Comparison of ENCODE assay signal across 26 cellular contexts in genomic region chr19:17812099-17812498, GRCh38. TPM values are rescaled to one million over a fixed set of nuclear protein-coding genes. Genes with fewer than 3 reads are reported as not detected.
DNase-seq lines count a peak whose midpoint lies in the region; ATAC-seq and TF ChIP-seq lines count a peak whose summit lies in the region.
"Had no signal": no experiment of that assay in that cellular context is flagged by ENCODE, and none has a peak within 500 bp of the region (broad histone marks: within the 10 kb centered on the region; RNA-seq: fewer than 3 reads in every experiment).

No MANE protein-coding gene starts in this region.

- no peak for TF ChIP-seq EP300 in SK-N-SH (IDR thresholded peaks at IDR 0.05; ENCODE audit: borderline replicate concordance in 1 of 2, low read depth in 1 of 2, low read length in 1 of 2)

- H2BK15ac ChIP-seq in neuronal stem cell (ENCODE audit: low read length), result no peak overlapping the region

- no peaks in the 10 kb centered on the region for H4K20me1 ChIP-seq in SK-N-SH (ENCODE audit: insufficient read depth)
- H4K20me1 ChIP-seq: BLaER1 had no signal

- peak overlapping the region; percentile 33 for H3K27ac Mint-ChIP-seq in activated T-helper 17 cell treated with anti-CD3 and anti-CD28 coated beads, Interleukin-2, amount 50 U/mL, for 72 hours
- no peak overlapping the region for H3K27ac Mint-ChIP-seq in osteocyte (ENCODE audit: unreplicated experiment)
- H3K27ac Mint-ChIP-seq: CD4-positive, CD25-positive, alpha-beta regulatory T cell had no signal

- no peak for DNase-seq in SK-N-SH
- DNase-seq in neuronal stem cell (ENCODE audit: low spot score), result no peak
- DNase-seq in NCI-H1105 treated with DMSO at 0.1 percent for 48 hours (lab: John Stamatoyannopoulos, UW), result no peak
- no peak for DNase-seq in GF-D8 (lab: John Stamatoyannopoulos, UW)
- no peak for DNase-seq in osteocyte (ENCODE audit: extremely low spot score, unreplicated experiment)
- DNase-seq: ACHN; BE2C; C1 segment of cervical spinal cord; CD4-positive, alpha-beta memory T cell; CD4-positive, CD25-positive, alpha-beta regulatory T cell; CD8-positive, alpha-beta memory T cell; COR-L47; DMS 273 treated with DMSO at 0.1 percent for 48 hours; DMS153; DMS53; DMS79; DND-41 had no signal

- no peaks in the 10 kb centered on the region for H3K4me1 Mint-ChIP-seq in activated T-helper 17 cell treated with anti-CD3 and anti-CD28 coated beads, Interleukin-2, amount 50 U/mL, for 72 hours
- no peaks in the 10 kb centered on the region for H3K4me1 Mint-ChIP-seq in osteocyte (ENCODE audit: unreplicated experiment)

- no peaks in the 10 kb centered on the region for H3K79me2 ChIP-seq in SK-N-SH (ENCODE audit: insufficient read depth)

- CTCF ChIA-PET in SK-N-SH (lab: Yijun Ruan, JAX), result interaction anchor here (0.6 kb wide), 1 partner anchor 10 kb away, joined by 3 read pairs; no protein-coding TSS in a partner anchor

- H3K4ac ChIP-seq in neuronal stem cell (ENCODE audit: low read length), result no peak overlapping the region

- no peaks in the 10 kb centered on the region for H3K36me3 ChIP-seq in SK-N-SH (replicated peaks in 1 of 2; ENCODE audit: control insufficient read depth in 1 of 2, insufficient read depth in 2 of 2, low read length in 1 of 2)
- H3K36me3 ChIP-seq in neuronal stem cell (replicated peaks in 1 of 2; ENCODE audit: control insufficient read depth in 2 of 2, insufficient read depth in 2 of 2, low read length in 2 of 2), result no peaks in the 10 kb centered on the region
- H3K36me3 ChIP-seq: BE2C, BLaER1 had no signal

- no peak overlapping the region for H3K14ac ChIP-seq in neuronal stem cell (ENCODE audit: low read length)

- H2BK5ac ChIP-seq in neuronal stem cell (ENCODE audit: low read length), result no peak overlapping the region

- H4K91ac ChIP-seq in neuronal stem cell (ENCODE audit: low read depth, low read length, poor library complexity), result no peak overlapping the region

- H3K18ac ChIP-seq in neuronal stem cell (ENCODE audit: low read length), result peak overlapping the region; percentile 67

- no peak for ATAC-seq in SK-N-SH treated with all-trans-retinoic acid at 6 μM for 48 hours
- ATAC-seq in activated T-helper 17 cell treated with anti-CD3 and anti-CD28 coated beads, Interleukin-2, amount 50 U/mL, for 72 hours (replicated peaks), result no peak

- no peak overlapping the region for H3K9ac ChIP-seq in SK-N-SH
- no peak overlapping the region for H3K9ac ChIP-seq in neuronal stem cell (ENCODE audit: low read depth, low read length, poor library complexity)
- H3K9ac ChIP-seq: BLaER1 had no signal

- H3K4me3 ChIP-seq in SK-N-SH (ENCODE audit: low read depth in 2 of 2, low read length in 1 of 2) (no peak overlapping the region), neuronal stem cell (ENCODE audit: low read length in 2 of 2) (no peak overlapping the region)
- H3K4me3 ChIP-seq: BLaER1 had no signal

- no peak overlapping the region for H3K27ac ChIP-seq in SK-N-SH (ENCODE audit: low read depth in 2 of 2, low read length in 1 of 2)
- H3K27ac ChIP-seq in neuronal stem cell (replicated peaks; ENCODE audit: low read length), result no peak overlapping the region
- H3K27ac ChIP-seq: 22Rv1, BLaER1 had no signal

- no peaks in the 10 kb centered on the region for H3K4me1 ChIP-seq in SK-N-SH (ENCODE audit: control insufficient read depth in 1 of 2, insufficient read depth in 2 of 2, low read depth in 1 of 2, low read length in 1 of 2)
- H3K4me1 ChIP-seq in neuronal stem cell (ENCODE audit: control insufficient read depth in 2 of 2, insufficient read depth in 1 of 2, low read depth in 1 of 2, low read length in 2 of 2), result no peaks in the 10 kb centered on the region
- H3K4me1 ChIP-seq: BE2C, BLaER1 had no signal

- no peaks in the 10 kb centered on the region for H3F3A ChIP-seq in SK-N-SH (replicated peaks; ENCODE audit: insufficient read depth)

- no peaks in the 10 kb centered on the region for H3K9me3 ChIP-seq in SK-N-SH
- no peaks in the 10 kb centered on the region for H3K9me3 ChIP-seq in neuronal stem cell (replicated peaks in 1 of 2; ENCODE audit: control insufficient read depth in 2 of 2, insufficient read depth in 1 of 2, low read depth in 1 of 2, low read length in 2 of 2)
- H3K9me3 ChIP-seq: BE2C, BLaER1 had no signal

- H2AFZ ChIP-seq in SK-N-SH (ENCODE audit: low read depth) (no peak overlapping the region), neuronal stem cell (ENCODE audit: low read length) (no peak overlapping the region)

- TF ChIP-seq CTCF in SK-N-SH (IDR thresholded peaks at IDR 0.05) (no peak), osteocyte (IDR thresholded peaks at IDR 0.05) (no peak)

- peaks cover 5% of the 10 kb centered on the region for H3K36me3 Mint-ChIP-seq in activated T-helper 17 cell treated with anti-CD3 and anti-CD28 coated beads, Interleukin-2, amount 50 U/mL, for 72 hours (ENCODE audit: low read depth)
- no peaks in the 10 kb centered on the region for H3K36me3 Mint-ChIP-seq in osteocyte (ENCODE audit: unreplicated experiment)
- H3K36me3 Mint-ChIP-seq: CD14-positive monocyte; CD4-positive, CD25-positive, alpha-beta regulatory T cell; CD8-positive, alpha-beta memory T cell had no signal

- no peak for TF ChIP-seq RAD21 in SK-N-SH (IDR thresholded peaks at IDR 0.05; ENCODE audit: low read length)

- no peaks in the 10 kb centered on the region for H3K9me3 Mint-ChIP-seq in activated T-helper 17 cell treated with anti-CD3 and anti-CD28 coated beads, Interleukin-2, amount 50 U/mL, for 72 hours
- no peaks in the 10 kb centered on the region for H3K9me3 Mint-ChIP-seq in osteocyte (ENCODE audit: unreplicated experiment)
- H3K9me3 Mint-ChIP-seq: CD4-positive, alpha-beta memory T cell; CD4-positive, CD25-positive, alpha-beta regulatory T cell; CD8-positive, alpha-beta memory T cell had no signal

- H3K79me1 ChIP-seq in neuronal stem cell (ENCODE audit: low read depth, low read length), result no peaks in the 10 kb centered on the region

- no peak overlapping the region for H3K23ac ChIP-seq in neuronal stem cell (ENCODE audit: low read depth, low read length, poor library complexity)

- POLR2A ChIA-PET in SK-N-SH (lab: Yijun Ruan, JAX), result no interaction called here

- H3K27me3 Mint-ChIP-seq in activated T-helper 17 cell treated with anti-CD3 and anti-CD28 coated beads, Interleukin-2, amount 50 U/mL, for 72 hours, result no peaks in the 10 kb centered on the region
- peaks cover 16% of the 10 kb centered on the region for H3K27me3 Mint-ChIP-seq in osteocyte (ENCODE audit: unreplicated experiment)
- H3K27me3 Mint-ChIP-seq: CD4-positive, alpha-beta memory T cell had no signal

- H3K27me3 ChIP-seq in SK-N-SH (ENCODE audit: insufficient read depth) (no peaks in the 10 kb centered on the region), neuronal stem cell (ENCODE audit: control insufficient read depth in 3 of 3, insufficient read depth in 3 of 3, low read depth in 1 of 3, low read length in 3 of 3) (peaks cover 0 to 12% (median 1%) of the 10 kb centered on the region in 3 experiments)
- H3K27me3 ChIP-seq: BE2C had no signal

- H3K4me3 Mint-ChIP-seq in activated T-helper 17 cell treated with anti-CD3 and anti-CD28 coated beads, Interleukin-2, amount 50 U/mL, for 72 hours, result no peak overlapping the region
- no peak overlapping the region for H3K4me3 Mint-ChIP-seq in osteocyte (ENCODE audit: unreplicated experiment)
- H3K4me3 Mint-ChIP-seq: CD14-positive monocyte; CD4-positive, alpha-beta memory T cell; CD8-positive, alpha-beta memory T cell had no signal

- no peak overlapping the region for H2BK12ac ChIP-seq in neuronal stem cell (ENCODE audit: low read length)

- H3K9me2 ChIP-seq in SK-N-SH, result no peaks in the 10 kb centered on the region

- no peak overlapping the region for H2BK120ac ChIP-seq in neuronal stem cell (ENCODE audit: low read depth, low read length)

- 48% methylated on average over 4 of the region's 5 CpGs for WGBS in SK-N-SH (ENCODE audit: low lambda C conversion rate)
- WGBS in neuronal stem cell (ENCODE audit: extremely low coverage in 2 of 2, insufficient read length in 2 of 2, insufficient replicate concordance in 1 of 2), 2 donors, result no CpG with 5 or more reads among the region's 5 CpGs

- H3K4me2 ChIP-seq in SK-N-SH (no peak overlapping the region), neuronal stem cell (ENCODE audit: insufficient read depth, low read length, poor library complexity, severe bottlenecking) (no peak overlapping the region)
- H3K4me2 ChIP-seq: BLaER1 had no signal

- no peak overlapping the region for H2AK5ac ChIP-seq in neuronal stem cell (ENCODE audit: low read depth, low read length)

- H4K8ac ChIP-seq in neuronal stem cell (ENCODE audit: low read depth, low read length), result no peak overlapping the region

RNA-seq across cellular contexts. Expression of gene INSL3, which starts 9.2 kb away (rescaled TPM):
- polyA plus RNA-seq in SK-N-SH (2012; rRNA removed), result 0.21 and 0.65 TPM in 2 replicates
- 0.17 and 0.37 TPM in 2 replicates for polyA plus RNA-seq in SK-N-SH (2012; cell fraction: cytosol; rRNA removed)
- polyA plus RNA-seq in SK-N-SH (2012; cell fraction: nucleus; rRNA removed), result 0.49 and 0.58 TPM in 2 replicates
- total RNA-seq in activated T-helper 17 cell treated with anti-CD3 and anti-CD28 coated beads, Interleukin-2, amount 50 U/mL, for 72 hours, result 1 to 10 TPM; 7.6 to 8.3 TPM
- polyA plus RNA-seq in neuronal stem cell (2013, experiment 1 of 2), result 2.2 TPM
- polyA plus RNA-seq in neuronal stem cell (2013, experiment 2 of 2), result 1.8 TPM
- total RNA-seq in osteocyte, result not detected in 2 replicates
- total RNA-seq: A172, A673, Daoy had no signal
- polyA plus RNA-seq: AG04450 had no signal

RNA-seq across cellular contexts. Expression of gene B3GNT3, which starts 17.2 kb away (rescaled TPM):
- polyA plus RNA-seq in SK-N-SH (2012; rRNA removed), result not detected in 2 replicates
- polyA plus RNA-seq in SK-N-SH (2012; cell fraction: cytosol; rRNA removed), result not detected in 2 replicates
- polyA plus RNA-seq in SK-N-SH (2012; cell fraction: nucleus; rRNA removed), result 0.05 TPM in 1 of 2 replicates, not detected in the other
- total RNA-seq in activated T-helper 17 cell treated with anti-CD3 and anti-CD28 coated beads, Interleukin-2, amount 50 U/mL, for 72 hours, result 1 to 10 TPM in 1 of 2 donors, not detected in 1; 1.2 TPM
- polyA plus RNA-seq in neuronal stem cell (2013, experiment 1 of 2), result 0.03 TPM
- polyA plus RNA-seq in neuronal stem cell (2013, experiment 2 of 2), result not detected
- total RNA-seq in osteocyte, result not detected in 2 replicates
- total RNA-seq: A172; A673; CD4-positive, alpha-beta memory T cell; CD8-positive, alpha-beta memory T cell had no signal
- polyA plus RNA-seq: AG04450; CD14-positive monocyte; CD8-positive, alpha-beta memory T cell had no signal

RNA-seq across cellular contexts. Expression of gene JAK3, which starts 35.7 kb away (rescaled TPM):
- polyA plus RNA-seq in SK-N-SH (2012; rRNA removed), result 1.3 and 2.0 TPM in 2 replicates
- polyA plus RNA-seq in SK-N-SH (2012; cell fraction: cytosol; rRNA removed), result 0.67 and 0.71 TPM in 2 replicates
- polyA plus RNA-seq in SK-N-SH (2012; cell fraction: nucleus; rRNA removed), result 6.4 and 7.2 TPM in 2 replicates
- total RNA-seq in activated T-helper 17 cell treated with anti-CD3 and anti-CD28 coated beads, Interleukin-2, amount 50 U/mL, for 72 hours, result 100 to 1,000 TPM; 186 to 250 TPM
- polyA plus RNA-seq in neuronal stem cell (2013, experiment 1 of 2), result 3.2 TPM
- polyA plus RNA-seq in neuronal stem cell (2013, experiment 2 of 2), result 3.3 TPM
- total RNA-seq in osteocyte, result 1.6 and 1.8 TPM in 2 replicates

RNA-seq across cellular contexts. Expression of gene RPL18A, which starts 47.6 kb away (rescaled TPM):
- 2,138 and 2,695 TPM in 2 replicates for polyA plus RNA-seq in SK-N-SH (2012; rRNA removed)
- 1,924 and 2,091 TPM in 2 replicates for polyA plus RNA-seq in SK-N-SH (2012; cell fraction: cytosol; rRNA removed)
- 669 and 951 TPM in 2 replicates for polyA plus RNA-seq in SK-N-SH (2012; cell fraction: nucleus; rRNA removed)
- total RNA-seq in activated T-helper 17 cell treated with anti-CD3 and anti-CD28 coated beads, Interleukin-2, amount 50 U/mL, for 72 hours, result 1,000 to 10,000 TPM; 2,920 to 3,543 TPM
- polyA plus RNA-seq in neuronal stem cell (2013, experiment 1 of 2), result 3,857 TPM
- polyA plus RNA-seq in neuronal stem cell (2013, experiment 2 of 2), result 3,701 TPM
- total RNA-seq in osteocyte, result 1,671 and 1,710 TPM in 2 replicates

RNA-seq across cellular contexts. Expression of gene SLC5A5, which starts 59.6 kb away (rescaled TPM):
- 0.02 TPM in 2 replicates for polyA plus RNA-seq in SK-N-SH (2012; rRNA removed)
- polyA plus RNA-seq in SK-N-SH (2012; cell fraction: cytosol; rRNA removed), result 0.01 TPM in 1 of 2 replicates, not detected in the other
- polyA plus RNA-seq in SK-N-SH (2012; cell fraction: nucleus; rRNA removed), result 0.01 and 0.02 TPM in 2 replicates
- 1 to 10 TPM in 1 of 2 donors, under 1 TPM in 1; 0.65 to 1.4 TPM for total RNA-seq in activated T-helper 17 cell treated with anti-CD3 and anti-CD28 coated beads, Interleukin-2, amount 50 U/mL, for 72 hours
- 0.08 TPM for polyA plus RNA-seq in neuronal stem cell (2013, experiment 1 of 2)
- 0.19 TPM for polyA plus RNA-seq in neuronal stem cell (2013, experiment 2 of 2)
- not detected in 2 replicates for total RNA-seq in osteocyte
- total RNA-seq: A172, A673, Daoy had no signal
- polyA plus RNA-seq: AG04450, CD14-positive monocyte had no signal

Comparison
In these comparisons a context has a peak if more than half of its experiments do, and no peak if none do; other contexts are left out.
1. RNA of gene JAK3, which starts 35.7 kb away (total RNA-seq): 186 to 250 TPM in activated T-helper 17 cell treated with anti-CD3 and anti-CD28 coated beads, Interleukin-2, amount 50 U/mL, for 72 hours; 1.6 to 1.8 TPM in osteocyte; every median in the first group is over 10 times any median in the second.